In genomic region chr2:230949966-230950832, GRCh38 we compare ENCODE assay signal across 14 cellular contexts. TPM values are rescaled to one million over a fixed set of nuclear protein-coding genes. Genes with fewer than 3 reads are reported as not detected.
DNase-seq lines count a peak whose midpoint lies in the region; ATAC-seq and TF ChIP-seq lines count a peak whose summit lies in the region.
"Had no signal": no experiment of that assay in that cellular context is flagged by ENCODE, and none has a peak within 500 bp of the region (broad histone marks: within the 10 kb centered on the region; RNA-seq: fewer than 3 reads in every experiment).

No MANE protein-coding gene starts in this region.

- 89% methylated on average over 18 of the region's 20 CpGs for WGBS in mammary epithelial cell (ENCODE audit: low coverage, missing lambda C conversion rate)

- CTCF ChIA-PET in mammary epithelial cell (lab: Charles Lee; ENCODE audit: low non-redundant PET) = no interaction called here

- H3K4me2 ChIP-seq in mammary epithelial cell (ENCODE audit: insufficient read depth, low read depth, low read length) = no peak overlapping the region

- no peak overlapping the region for H3K4me3 ChIP-seq in mammary epithelial cell (replicated peaks in 1 of 3; ENCODE audit: insufficient read depth in 1 of 3, low read depth in 2 of 3, low read length in 3 of 3)
- H3K4me3 ChIP-seq: upper lobe of left lung had no signal

- no peaks in the 10 kb centered on the region for H3K9me3 ChIP-seq in mammary epithelial cell (replicated peaks; ENCODE audit: insufficient read depth, low read length)
- H3K9me3 ChIP-seq: upper lobe of left lung had no signal

- H3K36me3 ChIP-seq in mammary epithelial cell (ENCODE audit: insufficient read depth, low read length) = no peaks in the 10 kb centered on the region
- H3K36me3 ChIP-seq: upper lobe of left lung had no signal

- TF ChIP-seq CTCF in mammary epithelial cell (conservative IDR thresholded peaks at IDR 0.05 in 1 of 2, IDR thresholded peaks at IDR 0.05 in 1 of 2; ENCODE audit: extremely low read depth in 1 of 2, insufficient read depth in 1 of 2, low read depth in 1 of 2, low read length in 2 of 2) = no peak

- no peaks in the 10 kb centered on the region for H4K20me1 ChIP-seq in mammary epithelial cell (ENCODE audit: insufficient read depth, low read length)

- no peaks in the 10 kb centered on the region for H3K79me2 ChIP-seq in mammary epithelial cell (ENCODE audit: insufficient read depth, low read length)

- H3K9ac ChIP-seq in mammary epithelial cell (ENCODE audit: insufficient read depth, low read length) = no peak overlapping the region

- peak; percentile 45 to 48 for DNase-seq in activated T-cell treated with anti-CD3 and anti-CD28 coated beads, Interleukin-2, amount 50 U/mL, for 48 hours
- DNase-seq in NCI-H2081 (lab: John Stamatoyannopoulos, UW) (no peak), mammary epithelial cell (no peak), DMS 273 treated with DMSO at 0.1 percent for 48 hours (lab: John Stamatoyannopoulos, UW) (no peak), NOMO-1 (lab: John Stamatoyannopoulos, UW; ENCODE audit: unreplicated experiment in 2 of 2) (no peak)
- DNase-seq: DMS79 treated with DMSO at 0.1 percent for 48 hours; MM.1S; naive thymus-derived CD8-positive, alpha-beta T cell; T-helper 9 cell; upper lobe of left lung had no signal

- intact Hi-C loops in mammary epithelial cell (cut with micrococcal nuclease) = no loop called here

- dilution Hi-C loops in mammary epithelial cell (cut with HindIII; ENCODE audit: low sequenced_read_pairs) = loop anchor here (5.0 kb wide), 2 partner anchors 67 to 93 kb away; no protein-coding TSS in a partner anchor

- no peak overlapping the region for H2AFZ ChIP-seq in mammary epithelial cell (ENCODE audit: low read depth, low read length)

- no TSS peak for BruUV-seq in mammary epithelial cell (replicated peaks; lab: Mats Ljungman, UMichigan)

- no peak overlapping the region for H3K27ac ChIP-seq in mammary epithelial cell (ENCODE audit: insufficient read depth, low read depth, low read length)
- H3K27ac ChIP-seq: upper lobe of left lung had no signal

- no peaks in the 10 kb centered on the region for H3K4me1 ChIP-seq in mammary epithelial cell (ENCODE audit: insufficient read depth, low read length)
- H3K4me1 ChIP-seq: upper lobe of left lung had no signal

- H3K27me3 ChIP-seq in mammary epithelial cell (ENCODE audit: insufficient read depth, low read length) = no peaks in the 10 kb centered on the region
- H3K27me3 ChIP-seq: upper lobe of left lung had no signal

- ATAC-seq in GM18519 (IDR thresholded peaks at IDR 0.05; ENCODE audit: low FRiP score, unreplicated experiment) = peak; percentile 51
- ATAC-seq in GM19452 (IDR thresholded peaks at IDR 0.05; ENCODE audit: unreplicated experiment) = peak; percentile 55
- peak; percentile 41 for ATAC-seq in HG02943 (IDR thresholded peaks at IDR 0.05; ENCODE audit: low read depth, unreplicated experiment)
- ATAC-seq: HCT116; naive thymus-derived CD8-positive, alpha-beta T cell had no signal

- in situ Hi-C loops in mammary epithelial cell (cut with MboI; ENCODE audit: low sequenced_read_pairs in 2 of 2) = no loop called here

RNA-seq across cellular contexts. Expression of gene GPR55, which starts 25.2 kb away (rescaled TPM):
- not detected for total RNA-seq in mammary epithelial cell
- not detected for polyA plus RNA-seq in mammary epithelial cell
- not detected for polyA minus RNA-seq in mammary epithelial cell

RNA-seq across cellular contexts. Expression of gene SPATA3, which starts 45.7 kb away (rescaled TPM):
- not detected for total RNA-seq in mammary epithelial cell
- not detected for polyA plus RNA-seq in mammary epithelial cell
- polyA minus RNA-seq in mammary epithelial cell = not detected
- total RNA-seq: naive thymus-derived CD8-positive, alpha-beta T cell; upper lobe of left lung had no signal
- polyA plus RNA-seq: naive thymus-derived CD8-positive, alpha-beta T cell had no signal

Comparison
In these comparisons a context has a peak if more than half of its experiments do, and no peak if none do; other contexts are left out.
1. DNase-seq: peak in activated T-cell treated with anti-CD3 and anti-CD28 coated beads, Interleukin-2, amount 50 U/mL, for 48 hours (2 of 2); none in NCI-H2081 (0 of 2), mammary epithelial cell (single experiment), DMS 273 treated with DMSO at 0.1 percent for 48 hours (single experiment) and NOMO-1 (0 of 2).
2. Peak in every context shown above with its lines, with median percentiles within 50 percentile points of each other: ATAC-seq.